33 cellular contexts compared by ENCODE assay signal in genomic region chr9:101372327-101373118, GRCh38. TPM values are rescaled to one million over a fixed set of nuclear protein-coding genes. Genes with fewer than 3 reads are reported as not detected.
"Had no signal": no experiment of that assay in that cellular context is flagged by ENCODE, and none has a peak within 500 bp of the region (broad histone marks: within the 10 kb centered on the region; RNA-seq: fewer than 3 reads in every experiment).

No MANE protein-coding gene starts in this region.

- H3K9me3 ChIP-seq: gastrocnemius medialis, mucosa of descending colon, ovary, suprapubic skin, tibial artery, upper lobe of right lung had no signal

- H3K27ac ChIP-seq: brain microvascular endothelial cell, coronary artery, dorsolateral prefrontal cortex, gastrocnemius medialis, hepatocyte, ovary, skin epidermis, suprapubic skin, tibial artery, upper lobe of right lung had no signal

- H3K4me2 ChIP-seq: hepatocyte had no signal

- H3K36me3 ChIP-seq: brain microvascular endothelial cell, gastrocnemius medialis, ovary, suprapubic skin, tibial artery, upper lobe of right lung had no signal

- H3K27me3 ChIP-seq: brain microvascular endothelial cell, dorsolateral prefrontal cortex, gastrocnemius medialis, hepatocyte, ovary, suprapubic skin, tibial artery, upper lobe of right lung had no signal

- H3K4me3 ChIP-seq: coronary artery, dorsolateral prefrontal cortex, gastrocnemius medialis, hepatocyte, mucosa of descending colon, ovary, skin epidermis, suprapubic skin, tibial artery, upper lobe of right lung had no signal

- H3K4me1 ChIP-seq: suprapubic skin, tibial artery, upper lobe of right lung had no signal

- H3K79me2 ChIP-seq: hepatocyte had no signal

- DNase-seq: activated B cell treated with CpG ODN at 0.5 μM for 24 hours; activated CD4-positive, alpha-beta T cell treated with anti-CD3 and anti-CD28 coated beads, Interleukin-2, amount 50 U/mL, for 1 hour; activated CD8-positive, alpha-beta T cell treated with anti-CD3 and anti-CD28 coated beads for 36 hours; activated gamma-delta T cell treated with Interleukin-2 at 50 U/mL for 16 hours; activated naive CD4-positive, alpha-beta T cell treated with anti-CD3 and anti-CD28 coated beads, Interleukin-2, amount 50 U/mL, for 16 hours; activated T-cell treated with anti-CD3 and anti-CD28 coated beads, Interleukin-2, amount 50 U/mL, for 4 hours; amniotic stem cell; brain microvascular endothelial cell; dorsolateral prefrontal cortex; effector memory CD8-positive, alpha-beta T cell; gastrocnemius medialis; glutamatergic neuron; islet precursor cell; left ventricle myocardium superior; mucosa of descending colon; nephron progenitor cell; ovary; stimulated activated CD4-positive, alpha-beta T cell treated with anti-CD3 and anti-CD28 coated beads, Interleukin-12 subunit alpha, Interleukin-12 subunit beta, amount 100 ng/mL, for 4 hours; stimulated activated CD4-positive, alpha-beta T cell treated with anti-CD3 and anti-CD28 coated beads, Interleukin-4, amount 100 ng/mL, for 24 hours; T-helper 9 cell; tibial artery; upper lobe of right lung had no signal

- H2AFZ ChIP-seq: hepatocyte had no signal

- ATAC-seq: activated CD8-positive, alpha-beta T cell treated with anti-CD3 and anti-CD28 coated beads for 36 hours; activated T-cell treated with anti-CD3 and anti-CD28 coated beads, Interleukin-2, amount 50 U/mL, for 4 hours; activated T-helper 17 cell treated with anti-CD3 and anti-CD28 coated beads, Interleukin-2, amount 50 U/mL, for 72 hours; effector memory CD8-positive, alpha-beta T cell; gastrocnemius medialis; left ventricle myocardium superior; mucosa of descending colon; sciatic nerve; stimulated activated effector memory CD8-positive, alpha-beta T cell treated with anti-CD3 and anti-CD28 coated beads, Interleukin-12 subunit alpha, Interleukin-12 subunit beta, amount 100 ng/mL, for 72 hours; upper lobe of right lung had no signal

RNA-seq across cellular contexts. Expression of gene BAAT, which starts 12.3 kb away (rescaled TPM):
- total RNA-seq: activated B cell treated with CpG ODN at 0.5 μM for 24 hours; activated CD8-positive, alpha-beta T cell treated with anti-CD3 and anti-CD28 coated beads for 36 hours; cerebellum; left ventricle myocardium superior; lung microvascular endothelial cell; mesenteric fat pad; progenitor cell of endocrine pancreas; sciatic nerve had no signal
- polyA plus RNA-seq: ovary had no signal
